Comparison of ENCODE assay signal across 8 cellular contexts in the genomic region with DNA sequence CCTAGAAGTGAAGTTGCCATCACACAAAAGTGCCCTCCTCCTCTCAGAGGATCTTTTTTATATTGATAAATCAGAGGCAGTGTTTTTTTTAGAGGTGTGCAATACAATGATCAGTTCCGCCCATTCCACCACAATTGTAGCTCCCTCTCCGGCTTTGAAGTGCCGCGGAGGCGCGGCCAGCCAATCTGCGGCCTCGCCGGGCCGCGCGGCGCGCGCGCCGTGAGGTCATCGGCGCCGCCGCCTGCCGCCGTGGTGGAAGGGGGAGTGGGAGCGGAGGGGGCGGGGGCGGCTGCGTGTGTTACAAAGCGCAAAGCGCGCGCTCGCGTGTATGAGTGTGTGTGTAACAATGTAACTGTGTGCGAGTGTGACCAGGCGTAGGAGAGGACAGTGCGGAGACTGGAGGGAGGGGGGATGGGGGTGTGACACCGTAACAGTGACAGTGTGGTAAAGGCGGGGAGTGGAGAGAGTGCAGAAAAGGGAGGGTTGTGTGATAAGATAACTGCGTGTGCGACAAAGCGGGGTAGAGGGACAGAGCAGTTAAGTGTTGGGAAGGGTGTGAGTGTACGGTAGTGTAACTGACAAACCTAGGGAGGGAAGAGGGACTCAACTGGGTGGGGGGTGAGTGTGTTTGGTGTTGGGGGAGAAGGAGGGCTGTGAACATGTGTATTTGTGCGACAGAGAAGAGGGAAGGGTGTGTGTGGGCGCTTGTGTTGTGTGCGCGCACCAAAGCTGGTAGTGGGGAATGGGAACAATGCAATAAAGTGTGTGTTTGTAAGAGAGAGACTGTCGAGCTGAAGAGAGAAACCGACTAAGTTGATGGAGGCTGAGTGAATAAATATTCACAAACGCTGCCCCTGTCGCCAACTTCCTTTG. TPM values are rescaled to one million over a fixed set of nuclear protein-coding genes. Genes with fewer than 3 reads are reported as not detected.
DNase-seq lines count a peak whose midpoint lies in the region; ATAC-seq and TF ChIP-seq lines count a peak whose summit lies in the region.

Gene SP8, minus strand, starts transcription at position 108 of the 873 bp plus-strand sequence. Its CDS starts 88 bp downstream, at position 20.

- H3K9me3 ChIP-seq in suprapubic skin, result no peaks in the 10 kb centered on the region

- CTCF ChIA-PET in activated CD8-positive, alpha-beta memory T cell treated with anti-CD3 and anti-CD28 coated beads, Interleukin-2, amount 10 ng/mL, durations not matched to agents 7 days and 5 days (lab: Charles Lee), result interaction anchor here (0.9 kb wide), 1 partner anchor 75 kb away, joined by 3 read pairs; no protein-coding TSS in a partner anchor

- H3K27ac Mint-ChIP-seq in activated CD8-positive, alpha-beta memory T cell treated with anti-CD3 and anti-CD28 coated beads, Interleukin-2, amount 10 ng/mL, durations not matched to agents 7 days and 5 days, result peak within 1 kb of the TSS; percentile 70
- H3K27ac Mint-ChIP-seq in activated T-helper 17 cell treated with anti-CD3 and anti-CD28 coated beads, Interleukin-2, amount 50 U/mL, for 72 hours, result no peak within 1 kb of the TSS

- ATAC-seq in activated CD8-positive, alpha-beta memory T cell treated with anti-CD3 and anti-CD28 coated beads, Interleukin-2, amount 10 ng/mL, durations not matched to agents 7 days and 5 days, result peak; percentile 33
- peak; percentile 37 for ATAC-seq in activated T-helper 17 cell treated with anti-CD3 and anti-CD28 coated beads, Interleukin-2, amount 50 U/mL, for 72 hours (replicated peaks)
- ATAC-seq in HG02588 (IDR thresholded peaks at IDR 0.05; ENCODE audit: unreplicated experiment), result no peak

- no peak for TF ChIP-seq POLR2A in suprapubic skin (IDR thresholded peaks at IDR 0.05)

- peaks cover 99% of the 10 kb centered on the region for H3K27me3 ChIP-seq in suprapubic skin

- TF ChIP-seq CTCF in suprapubic skin (IDR thresholded peaks at IDR 0.05), result no peak

- no peak for TF ChIP-seq EP300 in suprapubic skin (IDR thresholded peaks at IDR 0.05)

- H3K9me3 Mint-ChIP-seq in activated CD8-positive, alpha-beta memory T cell treated with anti-CD3 and anti-CD28 coated beads, Interleukin-2, amount 10 ng/mL, durations not matched to agents 7 days and 5 days (ENCODE audit: low read depth), result peaks cover 2% of the 10 kb centered on the region
- peaks cover 5% of the 10 kb centered on the region for H3K9me3 Mint-ChIP-seq in activated T-helper 17 cell treated with anti-CD3 and anti-CD28 coated beads, Interleukin-2, amount 50 U/mL, for 72 hours

- 6% methylated on average over 39 of the region's 50 CpGs for WGBS in suprapubic skin

- no peaks in the 10 kb centered on the region for H3K36me3 ChIP-seq in suprapubic skin

- peaks cover 83% of the 10 kb centered on the region for H3K27me3 Mint-ChIP-seq in activated CD8-positive, alpha-beta memory T cell treated with anti-CD3 and anti-CD28 coated beads, Interleukin-2, amount 10 ng/mL, durations not matched to agents 7 days and 5 days
- peaks cover 64% of the 10 kb centered on the region for H3K27me3 Mint-ChIP-seq in activated T-helper 17 cell treated with anti-CD3 and anti-CD28 coated beads, Interleukin-2, amount 50 U/mL, for 72 hours

- no peak within 1 kb of the TSS for H3K27ac ChIP-seq in suprapubic skin

- H3K4me3 Mint-ChIP-seq in activated CD8-positive, alpha-beta memory T cell treated with anti-CD3 and anti-CD28 coated beads, Interleukin-2, amount 10 ng/mL, durations not matched to agents 7 days and 5 days, result peak within 1 kb of the TSS; percentile 32
- peak within 1 kb of the TSS; percentile 48 for H3K4me3 Mint-ChIP-seq in activated T-helper 17 cell treated with anti-CD3 and anti-CD28 coated beads, Interleukin-2, amount 50 U/mL, for 72 hours

- H3K4me3 ChIP-seq in iPS-11a (ENCODE audit: low read depth, low read length), result peak within 1 kb of the TSS; percentile 89
- H3K4me3 ChIP-seq in suprapubic skin, result peak within 1 kb of the TSS; percentile 51

- H3K4me1 Mint-ChIP-seq in activated CD8-positive, alpha-beta memory T cell treated with anti-CD3 and anti-CD28 coated beads, Interleukin-2, amount 10 ng/mL, durations not matched to agents 7 days and 5 days, result peaks cover 17% of the 10 kb centered on the region
- peaks cover 5% of the 10 kb centered on the region for H3K4me1 Mint-ChIP-seq in activated T-helper 17 cell treated with anti-CD3 and anti-CD28 coated beads, Interleukin-2, amount 50 U/mL, for 72 hours

- no peak for DNase-seq in activated CD8-positive, alpha-beta memory T cell treated with anti-CD3 and anti-CD28 coated beads, Interleukin-2, amount 10 ng/mL, durations not matched to agents 7 days and 5 days
- DNase-seq in activated CD8-positive, alpha-beta memory T cell treated with anti-CD3 and anti-CD28 coated beads for 24 hours, result no peak
- DNase-seq in NCI-H2107 (lab: John Stamatoyannopoulos, UW) (peak; percentile 39), suprapubic skin (ENCODE audit: low spot score in 2 of 2) (no peak), GDM1 (lab: John Stamatoyannopoulos, UW) (no peak)

- peaks cover 51% of the 10 kb centered on the region for H3K4me1 ChIP-seq in suprapubic skin

- H3K36me3 Mint-ChIP-seq in activated CD8-positive, alpha-beta memory T cell treated with anti-CD3 and anti-CD28 coated beads, Interleukin-2, amount 10 ng/mL, durations not matched to agents 7 days and 5 days, result peaks cover 8% of the 10 kb centered on the region
- peaks cover 31% of the 10 kb centered on the region for H3K36me3 Mint-ChIP-seq in activated T-helper 17 cell treated with anti-CD3 and anti-CD28 coated beads, Interleukin-2, amount 50 U/mL, for 72 hours (ENCODE audit: low read depth)

RNA-seq across cellular contexts. Expression of gene SP8, which starts in this region (rescaled TPM):
- total RNA-seq in activated CD8-positive, alpha-beta memory T cell treated with anti-CD3 and anti-CD28 coated beads, Interleukin-2, amount 10 ng/mL, durations not matched to agents 7 days and 5 days, result not detected
- not detected for total RNA-seq in activated T-helper 17 cell treated with anti-CD3 and anti-CD28 coated beads, Interleukin-2, amount 50 U/mL, for 72 hours
- total RNA-seq in suprapubic skin, result 10 to 100 TPM in 1 of 4 donors, 1 to 10 TPM in 1, under 1 TPM in 1, not detected in 1; 0.72 to 24.8 (median 5.5) TPM

Comparison
In these comparisons a context has a peak if more than half of its experiments do, and no peak if none do; other contexts are left out.
1. Peak in ATAC-seq in activated CD8-positive, alpha-beta memory T cell treated with anti-CD3 and anti-CD28 coated beads, Interleukin-2, amount 10 ng/mL, durations not matched to agents 7 days and 5 days; RNA of the gene not detected or under 1 TPM.
2. Peak in ATAC-seq in activated T-helper 17 cell treated with anti-CD3 and anti-CD28 coated beads, Interleukin-2, amount 50 U/mL, for 72 hours; RNA of the gene not detected or under 1 TPM.